Comparison of ENCODE assay signal across 1 cellular context in the genomic region with DNA sequence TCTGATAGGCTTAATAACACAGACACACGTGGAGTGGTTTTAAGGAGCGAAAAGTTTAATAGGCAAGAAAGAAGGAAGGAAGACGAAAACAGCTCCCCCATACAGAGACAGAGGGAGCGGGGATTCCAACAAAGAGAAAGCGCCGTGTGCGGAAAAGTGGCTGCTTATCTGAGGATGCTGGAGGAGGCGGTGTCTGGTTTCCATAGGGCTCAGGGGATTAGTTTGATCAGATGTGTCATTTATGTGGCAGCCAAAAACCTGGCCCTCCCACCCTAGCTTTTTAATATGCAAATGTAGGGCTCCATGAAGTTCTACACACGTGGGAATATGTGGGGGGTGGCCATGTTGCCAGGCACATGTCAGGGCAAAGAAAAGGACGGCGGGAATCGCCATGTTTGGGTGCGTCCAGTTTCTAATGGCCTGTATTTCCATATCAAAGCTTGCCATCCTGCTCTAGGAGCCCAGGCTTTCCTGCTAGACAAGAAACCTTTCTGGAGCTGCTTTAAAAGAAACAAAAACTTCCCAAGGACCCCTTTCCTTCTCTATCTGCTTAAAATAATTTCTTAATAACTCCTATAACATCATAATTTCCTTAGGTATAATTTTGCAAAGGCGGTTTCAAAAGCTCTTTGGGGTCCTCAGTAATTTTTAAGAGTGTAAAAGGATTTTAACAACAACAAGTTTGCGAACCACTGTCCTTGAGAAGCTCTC.
TF ChIP-seq lines count a peak whose summit lies in the region.

No MANE protein-coding gene starts in this region.

TF ChIP-seq in WTC11, 78 proteins besides CTCF, POLR2A, EP300 and RAD21 (continued from another document):
- TF ChIP-seq, protein P1, sequence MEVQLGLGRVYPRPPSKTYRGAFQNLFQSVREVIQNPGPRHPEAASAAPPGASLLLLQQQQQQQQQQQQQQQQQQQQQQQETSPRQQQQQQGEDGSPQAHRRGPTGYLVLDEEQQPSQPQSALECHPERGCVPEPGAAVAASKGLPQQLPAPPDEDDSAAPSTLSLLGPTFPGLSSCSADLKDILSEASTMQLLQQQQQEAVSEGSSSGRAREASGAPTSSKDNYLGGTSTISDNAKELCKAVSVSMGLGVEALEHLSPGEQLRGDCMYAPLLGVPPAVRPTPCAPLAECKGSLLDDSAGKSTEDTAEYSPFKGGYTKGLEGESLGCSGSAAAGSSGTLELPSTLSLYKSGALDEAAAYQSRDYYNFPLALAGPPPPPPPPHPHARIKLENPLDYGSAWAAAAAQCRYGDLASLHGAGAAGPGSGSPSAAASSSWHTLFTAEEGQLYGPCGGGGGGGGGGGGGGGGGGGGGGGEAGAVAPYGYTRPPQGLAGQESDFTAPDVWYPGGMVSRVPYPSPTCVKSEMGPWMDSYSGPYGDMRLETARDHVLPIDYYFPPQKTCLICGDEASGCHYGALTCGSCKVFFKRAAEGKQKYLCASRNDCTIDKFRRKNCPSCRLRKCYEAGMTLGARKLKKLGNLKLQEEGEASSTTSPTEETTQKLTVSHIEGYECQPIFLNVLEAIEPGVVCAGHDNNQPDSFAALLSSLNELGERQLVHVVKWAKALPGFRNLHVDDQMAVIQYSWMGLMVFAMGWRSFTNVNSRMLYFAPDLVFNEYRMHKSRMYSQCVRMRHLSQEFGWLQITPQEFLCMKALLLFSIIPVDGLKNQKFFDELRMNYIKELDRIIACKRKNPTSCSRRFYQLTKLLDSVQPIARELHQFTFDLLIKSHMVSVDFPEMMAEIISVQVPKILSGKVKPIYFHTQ (CRISPR knock-in tag; IDR thresholded peaks at IDR 0.05), result no peak
- TF ChIP-seq IRF2 (CRISPR knock-in tag; IDR thresholded peaks at IDR 0.05; ENCODE audit: borderline replicate concordance, low read depth), result no peak
- TF ChIP-seq, protein P2, sequence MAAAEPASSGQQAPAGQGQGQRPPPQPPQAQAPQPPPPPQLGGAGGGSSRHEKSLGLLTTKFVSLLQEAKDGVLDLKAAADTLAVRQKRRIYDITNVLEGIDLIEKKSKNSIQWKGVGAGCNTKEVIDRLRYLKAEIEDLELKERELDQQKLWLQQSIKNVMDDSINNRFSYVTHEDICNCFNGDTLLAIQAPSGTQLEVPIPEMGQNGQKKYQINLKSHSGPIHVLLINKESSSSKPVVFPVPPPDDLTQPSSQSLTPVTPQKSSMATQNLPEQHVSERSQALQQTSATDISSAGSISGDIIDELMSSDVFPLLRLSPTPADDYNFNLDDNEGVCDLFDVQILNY (CRISPR knock-in tag; IDR thresholded peaks at IDR 0.05), result peak; percentile 100
